ENCODE assay signal across 8 cellular contexts in the genomic region with DNA sequence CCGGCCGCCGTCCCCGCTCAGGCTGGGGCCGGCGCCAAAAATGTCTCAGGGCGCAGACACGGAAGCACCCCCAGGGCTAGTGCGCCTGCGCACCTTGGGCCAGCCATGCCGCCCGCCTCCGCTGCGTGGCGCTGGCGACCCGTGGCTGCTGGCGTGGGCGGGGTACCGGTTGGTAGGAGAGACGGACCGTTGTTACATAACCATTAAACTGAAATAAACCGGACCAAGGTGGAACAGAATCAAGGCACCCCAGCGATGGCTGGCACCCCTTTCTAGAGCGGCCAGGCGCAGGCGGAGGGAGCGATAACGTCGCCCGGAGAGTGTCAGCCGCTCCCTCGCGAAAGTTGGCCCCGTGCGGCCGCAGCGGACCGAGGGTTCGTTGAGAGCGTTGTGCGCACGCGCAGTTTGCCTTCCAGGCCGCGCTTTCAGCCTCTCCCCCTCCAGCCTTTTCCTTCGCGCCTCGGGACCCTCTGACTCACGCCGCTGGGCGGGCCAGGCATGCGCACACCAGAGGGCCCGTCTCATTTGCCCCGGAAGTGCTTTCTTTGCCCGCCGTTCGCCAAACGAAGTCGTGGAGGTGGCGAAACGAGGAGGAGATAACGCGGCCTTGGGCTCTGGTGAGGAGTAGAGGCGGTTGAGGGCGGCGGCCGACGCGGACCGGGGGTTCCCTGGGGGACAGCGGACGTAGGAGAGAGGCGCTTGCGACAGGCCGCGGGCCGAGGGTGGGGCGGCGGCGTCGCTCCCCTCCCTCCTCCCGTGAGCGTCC. TPM values are rescaled to one million over a fixed set of nuclear protein-coding genes. Genes with fewer than 3 reads are reported as not detected.
DNase-seq lines count a peak whose midpoint lies in the region; ATAC-seq and TF ChIP-seq lines count a peak whose summit lies in the region.

A gene with protein sequence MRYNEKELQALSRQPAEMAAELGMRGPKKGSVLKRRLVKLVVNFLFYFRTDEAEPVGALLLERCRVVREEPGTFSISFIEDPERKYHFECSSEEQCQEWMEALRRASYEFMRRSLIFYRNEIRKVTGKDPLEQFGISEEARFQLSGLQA (minus strand): TSS at position 45 of the 766 bp plus-strand sequence. CDS start 81 bp downstream, outside the sequence.
A gene with protein sequence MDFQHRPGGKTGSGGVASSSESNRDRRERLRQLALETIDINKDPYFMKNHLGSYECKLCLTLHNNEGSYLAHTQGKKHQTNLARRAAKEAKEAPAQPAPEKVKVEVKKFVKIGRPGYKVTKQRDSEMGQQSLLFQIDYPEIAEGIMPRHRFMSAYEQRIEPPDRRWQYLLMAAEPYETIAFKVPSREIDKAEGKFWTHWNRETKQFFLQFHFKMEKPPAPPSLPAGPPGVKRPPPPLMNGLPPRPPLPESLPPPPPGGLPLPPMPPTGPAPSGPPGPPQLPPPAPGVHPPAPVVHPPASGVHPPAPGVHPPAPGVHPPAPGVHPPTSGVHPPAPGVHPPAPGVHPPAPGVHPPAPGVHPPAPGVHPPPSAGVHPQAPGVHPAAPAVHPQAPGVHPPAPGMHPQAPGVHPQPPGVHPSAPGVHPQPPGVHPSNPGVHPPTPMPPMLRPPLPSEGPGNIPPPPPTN (plus strand): TSS at position 540 of the 766 bp plus-strand sequence. CDS start 6,595 bp downstream, outside the sequence.

- peak within 1 kb of the TSS; percentile 92 for H3K4me3 ChIP-seq in ovary
- peak within 1 kb of the TSS; percentile 70 to 92 (median 86) for H3K4me3 ChIP-seq in thyroid gland (replicated peaks in 1 of 3)

- H3K36me3 ChIP-seq in ovary (no peaks in the 10 kb centered on the region), thyroid gland (peaks cover 6 to 12% of the 10 kb centered on the region in 2 donors)

- H3K27ac ChIP-seq in ovary: peak within 1 kb of the TSS; percentile 92 to 100
- H3K27ac ChIP-seq in thyroid gland: peak within 1 kb of the TSS; percentile 96 to 99 (median 98)

- ATAC-seq in HG02759 (IDR thresholded peaks at IDR 0.05; ENCODE audit: unreplicated experiment) (peak; percentile 77), Right ventricle myocardium inferior (peak; percentile 94)

- H3K4me1 ChIP-seq in ovary (ENCODE audit: insufficient read depth): peaks cover 26% of the 10 kb centered on the region
- H3K4me1 ChIP-seq in thyroid gland: peaks cover 50 to 61% of the 10 kb centered on the region in 2 donors

- TF ChIP-seq POLR2A in ovary (IDR thresholded peaks at IDR 0.05) (peak; percentile 81), thyroid gland (IDR thresholded peaks at IDR 0.05) (peak in 1 of 2 donors; percentile 70)

- TF ChIP-seq EP300 in ovary (IDR thresholded peaks at IDR 0.05): peak; percentile 46

- peak; percentile 98 for TF ChIP-seq CTCF in GM12873 (IDR thresholded peaks at IDR 0.05; ENCODE audit: insufficient read depth, low read depth, low read length, missing control alignments)
- TF ChIP-seq CTCF in ovary (IDR thresholded peaks at IDR 0.05): peak; percentile 95 to 100 (median 100)
- peak; percentile 97 to 100 (median 99) for TF ChIP-seq CTCF in thyroid gland (IDR thresholded peaks at IDR 0.05)

- 1% methylated on average over 61 to 84 of the region's 84 CpGs for WGBS in ovary, 3 donors
- 0% methylated on average over 6 to 70 of the region's 84 CpGs for WGBS in thyroid gland, 2 donors

- DNase-seq in NCI-H1417 (lab: John Stamatoyannopoulos, UW) (peak; percentile 98 to 99 (median 99)), SW 1271 (lab: John Stamatoyannopoulos, UW) (peak; percentile 79 to 96), Right ventricle myocardium inferior (ENCODE audit: missing footprints) (peak; percentile 98), ovary (peak; percentile 97 to 100 (median 97)), thyroid gland (peak; percentile 95 to 96)
- peak; percentile 95 for DNase-seq in activated naive CD8-positive, alpha-beta T cell treated with anti-CD3 and anti-CD28 coated beads, Interleukin-2, amount 50 U/mL, for 16 hours (ENCODE audit: low read depth, low spot score)

- no peaks in the 10 kb centered on the region for H3K27me3 ChIP-seq in ovary
- H3K27me3 ChIP-seq in thyroid gland: no peaks in the 10 kb centered on the region

- intact Hi-C loops in Right ventricle myocardium inferior (cut with DNase I) (loop anchor here (1.0 to 2.0 kb wide), 3 partner anchors 32 to 73 kb away; a partner anchor contains a TSS), ovary (cut with DNase I) (loop anchor here (2.0 to 10.0 kb wide), 5 partner anchors 34 to 156 kb away; a partner anchor contains a TSS), thyroid gland (cut with DNase I) (loop anchor here (2.0 to 5.0 kb wide), 2 partner anchors 34 to 96 kb away; no protein-coding TSS in a partner anchor)

- H3K9me3 ChIP-seq in ovary (no peaks in the 10 kb centered on the region), thyroid gland (no peaks in the 10 kb centered on the region)

RNA-seq across cellular contexts. Expression of the first gene that starts in this region (rescaled TPM):
- total RNA-seq in Right ventricle myocardium inferior: 59.7 TPM
- total RNA-seq in ovary: 10 to 100 TPM; 39.0 to 55.2 (median 46.8) TPM
- polyA plus RNA-seq in ovary: 10 to 100 TPM; 17.1 to 57.9 TPM
- total RNA-seq in thyroid gland: 100 to 1,000 TPM in 3 of 4 donors, 10 to 100 TPM in 1; 86.7 to 179 (median 131) TPM

RNA-seq across cellular contexts. Expression of the second gene that starts in this region (rescaled TPM):
- total RNA-seq in Right ventricle myocardium inferior (30.3 TPM), ovary (100 to 1,000 TPM in 3 of 7 donors, 10 to 100 TPM in 4; 33.0 to 137 (median 89.8) TPM), thyroid gland (10 to 100 TPM; 25.7 to 39.8 (median 30.3) TPM)
- polyA plus RNA-seq in ovary: 10 to 100 TPM; 13.7 to 95.7 TPM

Comparison
In these comparisons a context has a peak if more than half of its experiments do, and no peak if none do; other contexts are left out.
1. Peak in every context shown above with its lines: DNase-seq, ATAC-seq, H3K4me3 ChIP-seq and H3K27ac ChIP-seq.